Comparison of ENCODE assay signal across 19 cellular contexts in the genomic region with DNA sequence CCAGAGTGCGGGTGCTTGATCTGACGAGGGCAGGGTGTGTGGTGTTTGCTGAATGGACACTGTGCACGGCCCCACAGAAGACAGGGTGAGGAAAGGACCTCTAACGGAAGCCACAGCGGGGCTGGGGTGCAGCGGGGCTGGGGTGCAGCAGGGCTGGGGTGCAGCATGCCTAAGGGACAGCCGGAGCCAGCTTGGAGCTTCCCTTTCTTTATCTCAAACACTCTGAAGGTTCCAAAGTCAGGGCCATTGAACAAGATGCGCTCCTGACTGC. TPM values are rescaled to one million over a fixed set of nuclear protein-coding genes. Genes with fewer than 3 reads are reported as not detected.
A peak's percentile ranks its signal among the peaks of the same experiment; 100 is the strongest.
DNase-seq lines count a peak whose midpoint lies in the region; ATAC-seq and TF ChIP-seq lines count a peak whose summit lies in the region.
"Had no signal": no experiment of that assay in that cellular context is flagged by ENCODE, and none has a peak within 500 bp of the region (broad histone marks: within the 10 kb centered on the region; RNA-seq: fewer than 3 reads in every experiment).

No MANE protein-coding gene starts in this region.

- no TSS peak for BruUV-seq in IMR-90 (replicated peaks; lab: Mats Ljungman, UMichigan)

- H3K9me3 ChIP-seq in AG04450 (ENCODE audit: control insufficient read depth, insufficient read depth, low read length), result no peaks in the 10 kb centered on the region; the same call in 1 of the 2 replicates
- no peaks in the 10 kb centered on the region for H3K9me3 ChIP-seq in IMR-90 (ENCODE audit: control insufficient read depth, insufficient read depth, low read length)
- no peaks in the 10 kb centered on the region for H3K9me3 ChIP-seq in testis
- H3K9me3 ChIP-seq: SJSA1 had no signal

- H3K4me3 ChIP-seq in AG04450 (ENCODE audit: low read depth, low read length) (no peak overlapping the region), IMR-90 (ENCODE audit: insufficient read depth, low read depth, low read length) (no peak overlapping the region), testis (no peak overlapping the region)
- H3K4me3 ChIP-seq: GM23248, SJSA1 had no signal

- no peak overlapping the region for H3K56ac ChIP-seq in IMR-90 (ENCODE audit: extremely low read depth, insufficient read depth, low read length)

- dilution Hi-C loops in IMR-90 (cut with HindIII; ENCODE audit: low sequenced_read_pairs, unreplicated experiment), result no loop called here

- H2AK9ac ChIP-seq in IMR-90 (replicated peaks; ENCODE audit: low read depth, low read length, poor library complexity), result no peak overlapping the region

- no peak overlapping the region for H4K8ac ChIP-seq in IMR-90 (ENCODE audit: low read depth in 2 of 2, low read length in 2 of 2)

- POLR2A ChIA-PET in AG04450 (lab: Yijun Ruan, JAX), result interaction anchor here (2.3 kb wide), 1 partner anchor 22 kb away, joined by 14 read pairs; no protein-coding TSS in a partner anchor
- POLR2A ChIA-PET in IMR-90 (lab: Charles Lee; ENCODE audit: unreplicated experiment), result no interaction called here

- no peak overlapping the region for H3K9ac ChIP-seq in IMR-90 (ENCODE audit: low read depth, low read length)
- H3K9ac ChIP-seq: GM23248 had no signal

- TF ChIP-seq RAD21 in IMR-90 (IDR thresholded peaks at IDR 0.05; ENCODE audit: low read length), result no peak

- H4K20me1 ChIP-seq in IMR-90 (ENCODE audit: insufficient read depth, low read length), result peaks cover 89% of the 10 kb centered on the region

- DNase-seq in AG04450 (ENCODE audit: low read depth, low spot score), result no peak
- no peak for DNase-seq in IMR-90
- DNase-seq in epithelial cell of prostate (ENCODE audit: low read depth, low spot score), result no peak
- DNase-seq in posterior vena cava (ENCODE audit: low spot score), result peak; percentile 73
- no peak for DNase-seq in iPS-NIHi7 (ENCODE audit: extremely low spot score)
- DNase-seq in testis, result no peak
- no peak for DNase-seq in NCI-H510A (lab: John Stamatoyannopoulos, UW)
- DNase-seq: AML-193; CD4-positive, CD25-positive, alpha-beta regulatory T cell; DMS 273 treated with DMSO at 0.1 percent for 48 hours; GM23248; Kasumi-1; NCI-H1092; NCI-H1436 treated with DMSO at 0.1 percent for 48 hours; NCI-H2081 treated with DMSO at 0.1 percent for 48 hours; NCI-H748 treated with DMSO at 0.1 percent for 48 hours had no signal

- no peak overlapping the region for H3K23ac ChIP-seq in IMR-90 (ENCODE audit: low read depth, low read length)

- in situ Hi-C loops in IMR-90 (cut with MboI; ENCODE audit: low sequenced_read_pairs), result no loop called here

- CTCF ChIA-PET in AG04450 (lab: Charles Lee) (no interaction called here), IMR-90 (lab: Yijun Ruan, JAX) (no interaction called here)

- peak overlapping the region; percentile 40 for H2AFZ ChIP-seq in IMR-90 (replicated peaks; ENCODE audit: low read length, poor library complexity)
- H2AFZ ChIP-seq: GM23248 had no signal

- intact Hi-C loops in IMR-90 (cut with micrococcal nuclease), result loop anchor here (5.0 kb wide), 1 partner anchor 33 kb away; the partner anchor contains the start of gene PXDN
- intact Hi-C loops in posterior vena cava (cut with DNase I), result no loop called here
- intact Hi-C loops in testis (cut with DNase I; ENCODE audit: low total_unique reads), result no loop called here

- H3K14ac ChIP-seq in IMR-90 (replicated peaks; ENCODE audit: low read depth, low read length), result no peak overlapping the region

- ATAC-seq in IMR-90 (ENCODE audit: low read depth), result no peak
- no peak for ATAC-seq in GM18867 (IDR thresholded peaks at IDR 0.05; ENCODE audit: unreplicated experiment)

- WGBS in IMR-90 (ENCODE audit: extremely low coverage in 2 of 2, insufficient read length in 1 of 2), 2 experiments, result 20% methylated on average over 1 of the region's 8 CpGs; no CpG with 5 or more reads in 1 of the 2 experiments
- WGBS in testis, 2 donors, result 76 to 77% methylated on average over 6 to 8 of the region's 8 CpGs

- H2BK15ac ChIP-seq in IMR-90 (ENCODE audit: low read depth, low read length), result no peak overlapping the region

- H4K5ac ChIP-seq in IMR-90 (ENCODE audit: low read depth, low read length), result no peak overlapping the region

- no peak overlapping the region for H4K91ac ChIP-seq in IMR-90 (ENCODE audit: insufficient read depth, low read depth, low read length)

- no peak overlapping the region for H3K18ac ChIP-seq in IMR-90 (ENCODE audit: low read depth, low read length)

- TF ChIP-seq POLR2A in IMR-90 (IDR thresholded peaks at IDR 0.05; ENCODE audit: low read depth, low read length) (no peak), testis (IDR thresholded peaks at IDR 0.05) (no peak)

- H3K27ac ChIP-seq in AG04450 (ENCODE audit: low read depth, low read length) (peak overlapping the region; percentile 21), IMR-90 (ENCODE audit: insufficient read depth, low read length) (no peak overlapping the region), epithelial cell of prostate (peak overlapping the region; percentile 93), testis (no peak overlapping the region)
- H3K27ac ChIP-seq: GM23248 had no signal

- no peak overlapping the region for H2BK120ac ChIP-seq in IMR-90 (ENCODE audit: low read depth, low read length)

- peaks cover 3% of the 10 kb centered on the region; the same call in 1 of the 2 replicates for H3K36me3 ChIP-seq in IMR-90 (ENCODE audit: control insufficient read depth, insufficient read depth, low read length)
- no peaks in the 10 kb centered on the region for H3K36me3 ChIP-seq in testis (ENCODE audit: low read depth, missing control alignments)

- 0 out of 2 replicates have a peak overlapping the region, but pooled peaks have one; percentile 74 for H2AK5ac ChIP-seq in IMR-90 (ENCODE audit: low read depth, low read length)

- H3K4ac ChIP-seq in IMR-90 (ENCODE audit: low read depth, low read length), result no peak overlapping the region

- no peak for TF ChIP-seq CTCF in AG04450 (IDR thresholded peaks at IDR 0.05; ENCODE audit: low read depth, low read length)
- no peak for TF ChIP-seq CTCF in IMR-90 (conservative IDR thresholded peaks at IDR 0.05; ENCODE audit: low read depth, low read length)
- TF ChIP-seq CTCF in testis (IDR thresholded peaks at IDR 0.05), result no peak

- no peak overlapping the region for H2BK5ac ChIP-seq in IMR-90 (ENCODE audit: low read depth, low read length, poor library complexity, severe bottlenecking)

- H3K27me3 ChIP-seq in AG04450 (ENCODE audit: control insufficient read depth, insufficient read depth, low read length), result no peaks in the 10 kb centered on the region
- no peaks in the 10 kb centered on the region for H3K27me3 ChIP-seq in IMR-90 (ENCODE audit: control insufficient read depth, insufficient read depth, low read length)
- no peaks in the 10 kb centered on the region for H3K27me3 ChIP-seq in testis
- H3K27me3 ChIP-seq: SJSA1 had no signal

- no peak overlapping the region for H2BK20ac ChIP-seq in IMR-90 (ENCODE audit: low read depth, low read length)

- peaks cover 0 to 73% of the 10 kb centered on the region in 2 experiments for H3K79me1 ChIP-seq in IMR-90 (ENCODE audit: low read depth in 1 of 2, low read length in 2 of 2)

- H3K9me1 ChIP-seq in IMR-90 (ENCODE audit: insufficient read depth, low read length), result peaks cover 39% of the 10 kb centered on the region

- H3K4me2 ChIP-seq in IMR-90 (ENCODE audit: low read depth, low read length), result no peak overlapping the region

- H3K4me1 ChIP-seq in IMR-90 (ENCODE audit: control insufficient read depth, insufficient read depth, low read length) (peaks cover 27% of the 10 kb centered on the region), testis (peaks cover 8% of the 10 kb centered on the region)

TF ChIP-seq in IMR-90, 13 proteins besides CTCF, POLR2A, EP300 and RAD21 (continues in another document):
- TF ChIP-seq RFX5 (IDR thresholded peaks at IDR 0.05; ENCODE audit: low read depth, low read length) (no peak), SMC3 (IDR thresholded peaks at IDR 0.05; ENCODE audit: low read depth, low read length) (no peak), RCOR1 (IDR thresholded peaks at IDR 0.05; ENCODE audit: insufficient replicate concordance, low read length) (no peak), FOS (IDR thresholded peaks at IDR 0.05; ENCODE audit: low read depth, low read length) (no peak), MAZ (IDR thresholded peaks at IDR 0.05; ENCODE audit: borderline replicate concordance, low read depth, low read length) (no peak), ELK1 (IDR thresholded peaks at IDR 0.05; ENCODE audit: borderline replicate concordance, low read depth, low read length) (no peak), MXI1 (IDR thresholded peaks at IDR 0.05; ENCODE audit: borderline replicate concordance, low read depth, low read length) (no peak), NFE2L2 (IDR thresholded peaks at IDR 0.05; ENCODE audit: low read depth, low read length) (no peak), CHD1 (IDR thresholded peaks at IDR 0.05; ENCODE audit: low read depth, low read length) (no peak), MAFK (IDR thresholded peaks at IDR 0.05; ENCODE audit: low read depth, low read length) (no peak), CEBPB (IDR thresholded peaks at IDR 0.05; ENCODE audit: low read depth, low read length) (no peak)
- TF ChIP-seq, protein P1, sequence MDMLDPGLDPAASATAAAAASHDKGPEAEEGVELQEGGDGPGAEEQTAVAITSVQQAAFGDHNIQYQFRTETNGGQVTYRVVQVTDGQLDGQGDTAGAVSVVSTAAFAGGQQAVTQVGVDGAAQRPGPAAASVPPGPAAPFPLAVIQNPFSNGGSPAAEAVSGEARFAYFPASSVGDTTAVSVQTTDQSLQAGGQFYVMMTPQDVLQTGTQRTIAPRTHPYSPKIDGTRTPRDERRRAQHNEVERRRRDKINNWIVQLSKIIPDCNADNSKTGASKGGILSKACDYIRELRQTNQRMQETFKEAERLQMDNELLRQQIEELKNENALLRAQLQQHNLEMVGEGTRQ (IDR thresholded peaks at IDR 0.05; ENCODE audit: low read depth, low read length), result no peak

RNA-seq across cellular contexts. Expression of gene PXDN, which starts 35.0 kb away (rescaled TPM):
- polyA plus RNA-seq in AG04450 (2011; rRNA removed) (271 and 329 TPM in 2 replicates), IMR-90 (2012; rRNA removed) (268 and 332 TPM in 2 replicates), testis (ENCODE audit: insufficient read depth, low read depth, low replicate concordance) (26.7 TPM)
- 255 and 307 TPM in 2 replicates for polyA minus RNA-seq in AG04450 (2011; rRNA and poly(A)+ RNA removed)
- total RNA-seq in IMR-90 (2012; rRNA removed) (148 and 153 TPM in 2 replicates), posterior vena cava (10 to 100 TPM; 75.3 to 85.8 TPM), testis (10 to 100 TPM; 33.8 to 41.8 TPM)
- polyA plus RNA-seq in IMR-90 (2012; cell fraction: cytosol; rRNA removed), result 300 and 432 TPM in 2 replicates
- polyA plus RNA-seq in IMR-90 (2012; cell fraction: nucleus; rRNA removed; ENCODE audit: low replicate concordance), result 369 and 399 TPM in 2 replicates
- total RNA-seq: OCI-LY7 had no signal
- polyA plus RNA-seq: CD4-positive, CD25-positive, alpha-beta regulatory T cell had no signal

Comparison
In these comparisons a context has a peak if more than half of its experiments do, and no peak if none do; other contexts are left out.
1. H3K27ac ChIP-seq: peak in AG04450 (single experiment) and epithelial cell of prostate (single experiment); none in IMR-90 (single experiment) and testis (0 of 2).